In genomic region chr18:72868666-72869661, GRCh38 we compare ENCODE assay signal across 8 cellular contexts. TPM values are rescaled to one million over a fixed set of nuclear protein-coding genes. Genes with fewer than 3 reads are reported as not detected.
DNase-seq lines count a peak whose midpoint lies in the region; ATAC-seq and TF ChIP-seq lines count a peak whose summit lies in the region.

No MANE protein-coding gene starts in this region.

- no peaks in the 10 kb centered on the region for H3K4me1 ChIP-seq in Peyer's patch

- H3K36me3 ChIP-seq in Peyer's patch = no peaks in the 10 kb centered on the region

- DNase-seq in EH (ENCODE audit: low read depth) (peak; percentile 5), ecto neural progenitor cell (ENCODE audit: low spot score) (peak; percentile 58), posterior cingulate gyrus (peak in 7 of 10 donors; percentile 31 to 93 (median 46)), NCI-H187 (lab: John Stamatoyannopoulos, UW) (no peak), Peyer's patch (no peak)
- DNase-seq in stimulated activated CD4-positive, alpha-beta T cell treated with anti-CD3 and anti-CD28 coated beads, Interleukin-2, amount 100 ng/mL, for 24 hours = no peak
- no peak for DNase-seq in activated effector memory CD4-positive, alpha-beta T cell treated with Interleukin-2 at 50 U/mL for 16 hours

- H3K9me3 ChIP-seq in Peyer's patch = no peaks in the 10 kb centered on the region

- no peak for TF ChIP-seq POLR2A in Peyer's patch (IDR thresholded peaks at IDR 0.05)

- no peak for TF ChIP-seq CTCF in Peyer's patch (IDR thresholded peaks at IDR 0.05)

- H3K4me3 ChIP-seq in Peyer's patch = peak overlapping the region in 1 of 4 donors; percentile 39

- peak; percentile 17 for ATAC-seq in HG03460 (IDR thresholded peaks at IDR 0.05; ENCODE audit: unreplicated experiment)

- H3K27me3 ChIP-seq in Peyer's patch = no peaks in the 10 kb centered on the region

- intact Hi-C loops in posterior cingulate gyrus (cut with DNase I) = no loop called here

- no peak overlapping the region for H3K27ac ChIP-seq in Peyer's patch

RNA-seq across cellular contexts. Expression of gene NETO1, which starts 1.2 kb away (rescaled TPM):
- total RNA-seq in Peyer's patch = not detected

Comparison
In these comparisons a context has a peak if more than half of its experiments do, and no peak if none do; other contexts are left out.
1. DNase-seq: peak in EH (single experiment), ecto neural progenitor cell (single experiment) and posterior cingulate gyrus (7 of 10); none in stimulated activated CD4-positive, alpha-beta T cell treated with anti-CD3 and anti-CD28 coated beads, Interleukin-2, amount 100 ng/mL, for 24 hours (0 of 2), NCI-H187 (0 of 2), Peyer's patch (0 of 3) and activated effector memory CD4-positive, alpha-beta T cell treated with Interleukin-2 at 50 U/mL for 16 hours (single experiment).